In genomic region chr3:170768334-170768801, GRCh38 we compare ENCODE assay signal across 14 cellular contexts.
DNase-seq lines count a peak whose midpoint lies in the region; ATAC-seq and TF ChIP-seq lines count a peak whose summit lies in the region.
"Had no signal": no experiment of that assay in that cellular context is flagged by ENCODE, and none has a peak within 500 bp of the region (broad histone marks: within the 10 kb centered on the region; RNA-seq: fewer than 3 reads in every experiment).

No MANE protein-coding gene starts in this region.

- intact Hi-C loops in sciatic nerve (cut with DNase I) = no loop called here

- ATAC-seq in sciatic nerve (peak; percentile 79), T-helper 17 cell (no peak)
- ATAC-seq in activated T-cell treated with anti-CD3 and anti-CD28 coated beads, Interleukin-2, amount 50 U/mL, for 72 hours (replicated peaks in 1 of 2) = no peak
- ATAC-seq: stimulated activated naive B cell treated with anti-CD40 and anti-IgM and Interleukin-4, amounts not matched to agents 10 μg/mL and 1 μg/mL and 100 μg/mL, for 72 hours had no signal

- H3K36me3 Mint-ChIP-seq in HFFc6 (ENCODE audit: low read depth) = no peaks in the 10 kb centered on the region
- no peaks in the 10 kb centered on the region for H3K36me3 Mint-ChIP-seq in activated T-cell treated with anti-CD3 and anti-CD28 coated beads, Interleukin-2, amount 50 U/mL, for 72 hours (ENCODE audit: insufficient read depth in 2 of 2)
- peaks cover 3% of the 10 kb centered on the region for H3K36me3 Mint-ChIP-seq in T-helper 17 cell (ENCODE audit: low read depth)
- H3K36me3 Mint-ChIP-seq: mesothelial cell of epicardium; stimulated activated naive B cell treated with anti-CD40 and anti-IgM and Interleukin-4, amounts not matched to agents 10 μg/mL and 1 μg/mL and 100 μg/mL, for 72 hours had no signal

- H4K20me1 ChIP-seq in fibroblast of lung (ENCODE audit: control insufficient read depth, extremely low read depth, insufficient read depth, low read length) = no peaks in the 10 kb centered on the region

- H3K27ac Mint-ChIP-seq in HFFc6 (peak overlapping the region; percentile 70), T-helper 17 cell (no peak overlapping the region)
- H3K27ac Mint-ChIP-seq in activated T-cell treated with anti-CD3 and anti-CD28 coated beads, Interleukin-2, amount 50 U/mL, for 72 hours = no peak overlapping the region
- H3K27ac Mint-ChIP-seq: mesothelial cell of epicardium; stimulated activated naive B cell treated with anti-CD40 and anti-IgM and Interleukin-4, amounts not matched to agents 10 μg/mL and 1 μg/mL and 100 μg/mL, for 72 hours had no signal

- H3K27ac ChIP-seq in fibroblast of lung (ENCODE audit: insufficient read depth, low read length) = no peak overlapping the region
- H3K27ac ChIP-seq: colonic mucosa, heart left ventricle, WERI-Rb-1 had no signal

- DNase-seq in HFFc6 = peak; percentile 52
- peak; percentile 75 for DNase-seq in RPMI7951 (ENCODE audit: low read depth)
- peak in 1 of 2 donors; percentile 69 for DNase-seq in fibroblast of lung (ENCODE audit: low read depth in 2 of 2)
- no peak for DNase-seq in sciatic nerve (ENCODE audit: low spot score)
- no peak for DNase-seq in NCI-H1694 (lab: John Stamatoyannopoulos, UW)
- DNase-seq in activated T-cell treated with anti-CD3 and anti-CD28 coated beads, Interleukin-2, amount 50 U/mL, for 72 hours = no peak
- DNase-seq in T-helper 17 cell = no peak
- DNase-seq: activated T-cell treated with anti-CD3 and anti-CD28 coated beads, Interleukin-2, amount 50 U/mL, for 48 hours; colonic mucosa; heart left ventricle; MV-4-11; stimulated activated naive B cell treated with anti-CD40 and anti-IgM and Interleukin-4, amounts not matched to agents 10 μg/mL and 1 μg/mL and 100 μg/mL, for 72 hours; WERI-Rb-1 had no signal

- H3K9me3 Mint-ChIP-seq in HFFc6 = no peaks in the 10 kb centered on the region
- no peaks in the 10 kb centered on the region for H3K9me3 Mint-ChIP-seq in activated T-cell treated with anti-CD3 and anti-CD28 coated beads, Interleukin-2, amount 50 U/mL, for 72 hours
- H3K9me3 Mint-ChIP-seq: mesothelial cell of epicardium; stimulated activated naive B cell treated with anti-CD40 and anti-IgM and Interleukin-4, amounts not matched to agents 10 μg/mL and 1 μg/mL and 100 μg/mL, for 72 hours had no signal

- peak overlapping the region; percentile 38 for H3K4me2 ChIP-seq in fibroblast of lung (ENCODE audit: extremely low read depth, insufficient read depth, low read length)

- H3K4me3 Mint-ChIP-seq in HFFc6 (peak overlapping the region; percentile 27; the same call in 1 of the 2 replicates), T-helper 17 cell (no peak overlapping the region)
- H3K4me3 Mint-ChIP-seq in activated T-cell treated with anti-CD3 and anti-CD28 coated beads, Interleukin-2, amount 50 U/mL, for 72 hours = no peak overlapping the region
- H3K4me3 Mint-ChIP-seq: mesothelial cell of epicardium; stimulated activated naive B cell treated with anti-CD40 and anti-IgM and Interleukin-4, amounts not matched to agents 10 μg/mL and 1 μg/mL and 100 μg/mL, for 72 hours had no signal

- no peaks in the 10 kb centered on the region; the same call in 1 of the 2 replicates for H3K27me3 Mint-ChIP-seq in HFFc6 (ENCODE audit: insufficient read depth)
- H3K27me3 Mint-ChIP-seq in activated T-cell treated with anti-CD3 and anti-CD28 coated beads, Interleukin-2, amount 50 U/mL, for 72 hours (ENCODE audit: low read depth) = peaks cover 16% of the 10 kb centered on the region
- peaks cover 9% of the 10 kb centered on the region for H3K27me3 Mint-ChIP-seq in T-helper 17 cell

- no peaks in the 10 kb centered on the region for H3K27me3 ChIP-seq in fibroblast of lung (ENCODE audit: control insufficient read depth, insufficient read depth, low read length)
- H3K27me3 ChIP-seq: colonic mucosa, heart left ventricle had no signal

- TF ChIP-seq CTCF in HFFc6 (IDR thresholded peaks at IDR 0.05) (no peak), fibroblast of lung (conservative IDR thresholded peaks at IDR 0.05 in 1 of 2, IDR thresholded peaks at IDR 0.05 in 1 of 2; ENCODE audit: low read depth in 1 of 2, low read length in 2 of 2) (no peak)

- no peak overlapping the region for H3K9ac ChIP-seq in fibroblast of lung (ENCODE audit: insufficient read depth, low read length)

- H3K79me2 ChIP-seq in fibroblast of lung (ENCODE audit: control insufficient read depth, insufficient read depth, low read length) = no peaks in the 10 kb centered on the region

- H3K9me3 ChIP-seq in fibroblast of lung (ENCODE audit: control insufficient read depth, insufficient read depth, low read depth, low read length) (no peaks in the 10 kb centered on the region), T-helper 17 cell (ENCODE audit: control insufficient read depth, low read length, poor library complexity, severe bottlenecking) (no peaks in the 10 kb centered on the region)
- H3K9me3 ChIP-seq: colonic mucosa, heart left ventricle had no signal

- H3K4me3 ChIP-seq in fibroblast of lung (replicated peaks in 1 of 4; ENCODE audit: control extremely low read depth in 1 of 4, insufficient read depth in 1 of 4, low read depth in 3 of 4, low read length in 4 of 4) = no peak overlapping the region
- H3K4me3 ChIP-seq: colonic mucosa, heart left ventricle had no signal

- H3K4me1 ChIP-seq in fibroblast of lung (ENCODE audit: control insufficient read depth, extremely low read depth, insufficient read depth, low read length) = peaks cover 12% of the 10 kb centered on the region
- H3K4me1 ChIP-seq: colonic mucosa had no signal

- H2AFZ ChIP-seq in fibroblast of lung (ENCODE audit: low read length) = peak overlapping the region; percentile 75

- peaks cover 46% of the 10 kb centered on the region for H3K4me1 Mint-ChIP-seq in HFFc6 (ENCODE audit: low read depth)
- no peaks in the 10 kb centered on the region for H3K4me1 Mint-ChIP-seq in activated T-cell treated with anti-CD3 and anti-CD28 coated beads, Interleukin-2, amount 50 U/mL, for 72 hours (ENCODE audit: low read depth)
- H3K4me1 Mint-ChIP-seq in T-helper 17 cell = peaks cover 5% of the 10 kb centered on the region

- H3K36me3 ChIP-seq in fibroblast of lung (ENCODE audit: control insufficient read depth, insufficient read depth, low read length) = no peaks in the 10 kb centered on the region
- H3K36me3 ChIP-seq: colonic mucosa, heart left ventricle, WERI-Rb-1 had no signal

Comparison
In these comparisons a context has a peak if more than half of its experiments do, and no peak if none do; other contexts are left out.
1. DNase-seq: peak in HFFc6 (single experiment) and RPMI7951 (single experiment); none in sciatic nerve (single experiment), NCI-H1694 (single experiment), activated T-cell treated with anti-CD3 and anti-CD28 coated beads, Interleukin-2, amount 50 U/mL, for 72 hours (0 of 2) and T-helper 17 cell (0 of 3).